Comparison of ENCODE assay signal across 9 cellular contexts in genomic region chrX:119573222-119573621, GRCh38. TPM values are rescaled to one million over a fixed set of nuclear protein-coding genes. Genes with fewer than 3 reads are reported as not detected.
DNase-seq lines count a peak whose midpoint lies in the region; ATAC-seq and TF ChIP-seq lines count a peak whose summit lies in the region.
"Had no signal": no experiment of that assay in that cellular context is flagged by ENCODE, and none has a peak within 500 bp of the region (broad histone marks: within the 10 kb centered on the region; RNA-seq: fewer than 3 reads in every experiment).

No MANE protein-coding gene starts in this region.

- ATAC-seq in psoas muscle (no peak), HG02798 (IDR thresholded peaks at IDR 0.05; ENCODE audit: poor library complexity, unreplicated experiment) (no peak), HG03378 (IDR thresholded peaks at IDR 0.05; ENCODE audit: unreplicated experiment) (no peak)

- H3K27me3 ChIP-seq in SJCRH30, result no peaks in the 10 kb centered on the region
- no peaks in the 10 kb centered on the region for H3K27me3 ChIP-seq in esophagus muscularis mucosa
- H3K27me3 ChIP-seq in psoas muscle (ENCODE audit: insufficient read depth in 3 of 3, low read length in 2 of 3), result peaks cover 0 to 4% (median 0%) of the 10 kb centered on the region in 3 donors

- WGBS in esophagus muscularis mucosa, result 67% methylated on average over 3 of the region's 3 CpGs
- WGBS in psoas muscle, 3 donors, result 36 to 65% (median 56%) methylated on average over 3 of the region's 3 CpGs

- no peak for TF ChIP-seq EP300 in esophagus muscularis mucosa (IDR thresholded peaks at IDR 0.05)

- no peak for TF ChIP-seq CTCF in esophagus muscularis mucosa (IDR thresholded peaks at IDR 0.05)
- no peak for TF ChIP-seq CTCF in psoas muscle (IDR thresholded peaks at IDR 0.05)

- H3K9ac ChIP-seq in ES-I3 (ENCODE audit: low read depth, low read length), result peak overlapping the region; percentile 72; the same call in 1 of the 2 replicates

- peaks cover 7% of the 10 kb centered on the region; the same call in 1 of the 2 replicates for H3K4me1 ChIP-seq in ES-I3 (ENCODE audit: insufficient read depth, low read length)
- peaks cover 9% of the 10 kb centered on the region; the same call in 1 of the 2 replicates for H3K4me1 ChIP-seq in SJCRH30
- H3K4me1 ChIP-seq in esophagus muscularis mucosa, result peaks cover 11 to 28% (median 24%) of the 10 kb centered on the region in 4 donors
- H3K4me1 ChIP-seq in psoas muscle, result peaks cover 7% of the 10 kb centered on the region

- no peak for TF ChIP-seq POLR2A in esophagus muscularis mucosa (IDR thresholded peaks at IDR 0.05; ENCODE audit: low read depth)

- DNase-seq in SJCRH30 (no peak), esophagus muscularis mucosa (ENCODE audit: extremely low spot score) (no peak), psoas muscle (no peak), kidney glomerular epithelial cell (lab: John Stamatoyannopoulos, UW) (no peak), NOMO-1 (lab: John Stamatoyannopoulos, UW; ENCODE audit: unreplicated experiment in 2 of 2) (no peak)
- DNase-seq: NCI-H2171 had no signal

- H3K27ac ChIP-seq in SJCRH30 (no peak overlapping the region), esophagus muscularis mucosa (replicated peaks in 1 of 4) (peak overlapping the region; percentile 90 to 95 (median 94)), psoas muscle (peak overlapping the region; percentile 91)

- H3K4me3 ChIP-seq in SJCRH30 (peak overlapping the region; percentile 78), esophagus muscularis mucosa (peak overlapping the region; percentile 68 to 85 (median 74)), psoas muscle (peak overlapping the region; percentile 81)

- H3K9me3 ChIP-seq in ES-I3 (ENCODE audit: control insufficient read depth, insufficient read depth, low read length) (no peaks in the 10 kb centered on the region), SJCRH30 (replicated peaks) (no peaks in the 10 kb centered on the region), esophagus muscularis mucosa (no peaks in the 10 kb centered on the region), psoas muscle (no peaks in the 10 kb centered on the region)

- peaks cover 7% of the 10 kb centered on the region; the same call in 1 of the 2 replicates for H3K36me3 ChIP-seq in ES-I3 (ENCODE audit: insufficient read depth, low read length)
- H3K36me3 ChIP-seq in SJCRH30, result peaks cover 11% of the 10 kb centered on the region
- peaks cover 0 to 4% (median 0%) of the 10 kb centered on the region in 4 donors for H3K36me3 ChIP-seq in esophagus muscularis mucosa
- peaks cover 0 to 6% of the 10 kb centered on the region in 2 donors for H3K36me3 ChIP-seq in psoas muscle (ENCODE audit: insufficient read depth in 1 of 2, low read depth in 1 of 2)

- intact Hi-C loops in esophagus muscularis mucosa (cut with DNase I) (no loop called here), psoas muscle (cut with DNase I) (loop anchor here in 1 of 2 donors (5.0 kb wide), 1 partner anchor 56 kb away; no protein-coding TSS in a partner anchor)

RNA-seq across cellular contexts. Expression of gene UBE2A, which starts 1.1 kb away (rescaled TPM):
- total RNA-seq in SJCRH30 (2014; rRNA removed; shearing (Covaris generic)), result 85.1 and 90.5 TPM in 2 replicates
- 10 to 100 TPM; 24.5 to 39.9 (median 33.3) TPM for total RNA-seq in esophagus muscularis mucosa
- total RNA-seq in psoas muscle, result 10 to 100 TPM; 52.0 to 62.1 (median 55.2) TPM
- polyA plus RNA-seq in psoas muscle, result 100 to 1,000 TPM in 1 of 3 donors, 10 to 100 TPM in 2; 62.2 to 101 (median 64.6) TPM

RNA-seq across cellular contexts. Expression of gene STEEP1, which starts 8.0 kb away (rescaled TPM):
- 88.9 and 91.5 TPM in 2 replicates for total RNA-seq in SJCRH30 (2014; rRNA removed; shearing (Covaris generic))
- total RNA-seq in esophagus muscularis mucosa (10 to 100 TPM; 18.1 to 24.7 (median 20.6) TPM), psoas muscle (10 to 100 TPM in 2 of 4 donors, 1 to 10 TPM in 2; 8.1 to 15.4 (median 11.3) TPM)
- polyA plus RNA-seq in psoas muscle, result 10 to 100 TPM in 2 of 3 donors, 1 to 10 TPM in 1; 8.0 to 14.7 (median 13.4) TPM

RNA-seq across cellular contexts. Expression of gene NKRF, which starts 33.0 kb away (rescaled TPM):
- total RNA-seq in SJCRH30 (2014; rRNA removed; shearing (Covaris generic)), result 27.7 and 27.8 TPM in 2 replicates
- total RNA-seq in esophagus muscularis mucosa (1 to 10 TPM; 3.3 to 6.7 (median 5.3) TPM), psoas muscle (1 to 10 TPM; 6.0 to 8.1 (median 7.6) TPM)
- polyA plus RNA-seq in psoas muscle, result 1 to 10 TPM; 3.6 to 5.5 (median 4.1) TPM
